9 cellular contexts compared by ENCODE assay signal in genomic region chr19:1849132-1849474, GRCh38. TPM values are rescaled to one million over a fixed set of nuclear protein-coding genes. Genes with fewer than 3 reads are reported as not detected.
DNase-seq lines count a peak whose midpoint lies in the region; ATAC-seq, FAIRE-seq and TF ChIP-seq lines count a peak whose summit lies in the region.
"Had no signal": no experiment of that assay in that cellular context is flagged by ENCODE, and none has a peak within 500 bp of the region (broad histone marks: within the 10 kb centered on the region; RNA-seq: fewer than 3 reads in every experiment).

No MANE protein-coding gene starts in this region.

- H3K9me3 Mint-ChIP-seq in activated T-helper 2 cell treated with anti-CD3 and anti-CD28 coated beads, Interferon-gamma antibody, Interleukin-2, Interleukin-4, amounts not matched to agents 10 μg/mL and 5 μg/mL and 100 μg/mL, durations not matched to agents 14 hours and 24 hours and 36 hours = no peaks in the 10 kb centered on the region

- TF ChIP-seq POLR2A in A549 (IDR thresholded peaks at IDR 0.05; ENCODE audit: low read length) (no peak), HCT116 (IDR thresholded peaks at IDR 0.05; ENCODE audit: borderline replicate concordance, extremely low read depth, insufficient read depth, insufficient read length) (no peak)

- peaks cover 10% of the 10 kb centered on the region; the same call in 1 of the 2 replicates for H4K20me1 ChIP-seq in HCT116 (ENCODE audit: insufficient read depth)

- H3K4me2 ChIP-seq in A549 = peak overlapping the region; percentile 43; the same call in 1 of the 3 replicates
- peak overlapping the region; percentile 94 for H3K4me2 ChIP-seq in HCT116 (ENCODE audit: low read length)

- H3K27me3 ChIP-seq in HCT116 (ENCODE audit: insufficient read depth, low read length) = no peaks in the 10 kb centered on the region
- no peaks in the 10 kb centered on the region for H3K27me3 ChIP-seq in lower lobe of right lung (ENCODE audit: low read depth)
- H3K27me3 ChIP-seq: ascending aorta had no signal

- H3K27ac ChIP-seq in A549 (0 out of 6 replicates have a peak overlapping the region, but pooled peaks of 1 of the 2 experiments have one; percentile 6), HCT116 (ENCODE audit: low read depth, low read length) (peak overlapping the region; percentile 99), lower lobe of right lung (peak overlapping the region; percentile 99)

- no peak for FAIRE-seq in A549 (lab: Jason Lieb, UNC)

- CTCF ChIA-PET in A549 (lab: Yijun Ruan, JAX) = interaction anchor here (0.6 to 7.4 kb wide), 6 partner anchors 9 to 574 kb away, joined by 3 to 60 read pairs (median 4); no protein-coding TSS in a partner anchor
- CTCF ChIA-PET in HCT116 (lab: Charles Lee) = interaction anchor here (0.5 to 1.5 kb wide), 5 partner anchors 9 to 49 kb away, joined by 3 to 10 read pairs (median 6); no protein-coding TSS in a partner anchor

- H3K4me3 ChIP-seq in A549 (no peak overlapping the region), HCT116 (replicated peaks in 1 of 2; ENCODE audit: low read depth in 1 of 2, low read length in 2 of 2) (peak overlapping the region; percentile 88 to 98; a peak in 3 of 4 replicates), lower lobe of right lung (no peak overlapping the region)

- H3K9me3 ChIP-seq in A549 = no peaks in the 10 kb centered on the region
- no peaks in the 10 kb centered on the region for H3K9me3 ChIP-seq in HCT116 (ENCODE audit: control insufficient read depth in 1 of 2, insufficient read depth in 1 of 2, low read depth in 1 of 2, low read length in 2 of 2)
- no peaks in the 10 kb centered on the region for H3K9me3 ChIP-seq in lower lobe of right lung
- H3K9me3 ChIP-seq: ascending aorta had no signal

- intact Hi-C loops in HCT116 (cut with micrococcal nuclease) = no loop called here
- intact Hi-C loops in activated T-helper 2 cell treated with anti-CD3 and anti-CD28 coated beads, Interferon-gamma antibody, Interleukin-2, Interleukin-4, amounts not matched to agents 10 μg/mL and 5 μg/mL and 100 μg/mL, durations not matched to agents 14 hours and 24 hours and 36 hours (cut with micrococcal nuclease) = no loop called here
- intact Hi-C loops in lower lobe of right lung (cut with DNase I) = no loop called here

- H3K36me3 ChIP-seq in HCT116 (ENCODE audit: control insufficient read depth in 1 of 2, insufficient read depth in 2 of 2, low read length in 2 of 2) = peaks cover 0 to 9% of the 10 kb centered on the region in 2 experiments; a peak in 1 of 4 replicates
- peaks cover 7% of the 10 kb centered on the region for H3K36me3 ChIP-seq in lower lobe of right lung

- BruUV-seq in HCT116 (replicated peaks; lab: Mats Ljungman, UMichigan) = no TSS peak

- no peaks in the 10 kb centered on the region for H3K9me2 ChIP-seq in HCT116 (ENCODE audit: insufficient read depth)

- H3K79me2 ChIP-seq in HCT116 (ENCODE audit: insufficient read depth, low read length) = peaks cover 71% of the 10 kb centered on the region

- no peak for TF ChIP-seq EP300 in A549 (IDR thresholded peaks at IDR 0.05)

- H3K4me3 Mint-ChIP-seq in activated T-helper 2 cell treated with anti-CD3 and anti-CD28 coated beads, Interferon-gamma antibody, Interleukin-2, Interleukin-4, amounts not matched to agents 10 μg/mL and 5 μg/mL and 100 μg/mL, durations not matched to agents 14 hours and 24 hours and 36 hours (ENCODE audit: low read depth) = peak overlapping the region; percentile 64

- TF ChIP-seq RAD21 in A549 (conservative IDR thresholded peaks at IDR 0.05 in 1 of 2, IDR thresholded peaks at IDR 0.05 in 1 of 2) (no peak), HCT116 (IDR thresholded peaks at IDR 0.05; ENCODE audit: low read depth) (no peak)

- H3K36me3 Mint-ChIP-seq in activated T-helper 2 cell treated with anti-CD3 and anti-CD28 coated beads, Interferon-gamma antibody, Interleukin-2, Interleukin-4, amounts not matched to agents 10 μg/mL and 5 μg/mL and 100 μg/mL, durations not matched to agents 14 hours and 24 hours and 36 hours (ENCODE audit: low read depth) = peaks cover 22% of the 10 kb centered on the region

- H3K9ac ChIP-seq in HCT116 (ENCODE audit: low read length) = peak overlapping the region; percentile 88

- H3K27ac Mint-ChIP-seq in activated T-helper 2 cell treated with anti-CD3 and anti-CD28 coated beads, Interferon-gamma antibody, Interleukin-2, Interleukin-4, amounts not matched to agents 10 μg/mL and 5 μg/mL and 100 μg/mL, durations not matched to agents 14 hours and 24 hours and 36 hours = peak overlapping the region; percentile 69

- no peak for DNase-seq in A549 (ENCODE audit: low read depth in 1 of 2, low spot score in 1 of 2)
- no peak for DNase-seq in HCT116 (ENCODE audit: low read depth, low spot score)
- no peak for DNase-seq in activated T-helper 2 cell treated with anti-CD3 and anti-CD28 coated beads, Interferon-gamma antibody, Interleukin-2, Interleukin-4, amounts not matched to agents 10 μg/mL and 5 μg/mL and 100 μg/mL, durations not matched to agents 14 hours and 24 hours and 36 hours (ENCODE audit: low spot score)
- DNase-seq in lower lobe of right lung = no peak
- DNase-seq in medulla oblongata (ENCODE audit: extremely low spot score) = no peak
- DNase-seq in activated T-cell treated with anti-CD3 and anti-CD28 coated beads, Interleukin-2, amount 50 U/mL, for 1 hour = no peak

- WGBS in A549 (ENCODE audit: missing lambda C conversion rate) = 43% methylated on average over 5 of the region's 5 CpGs

- no peak overlapping the region for H2AFZ ChIP-seq in HCT116 (ENCODE audit: low read depth, low read length, poor library complexity, severe bottlenecking)

- POLR2A ChIA-PET in A549 (lab: Yijun Ruan, JAX) (no interaction called here), HCT116 (lab: Charles Lee) (interaction anchor here (1.5 kb wide), 1 partner anchor 8 kb away, joined by 3 read pairs; no protein-coding TSS in a partner anchor)

- H3K4me1 ChIP-seq in A549 = peaks cover 32% of the 10 kb centered on the region
- peaks cover 38 to 51% of the 10 kb centered on the region in 2 experiments for H3K4me1 ChIP-seq in HCT116 (ENCODE audit: control insufficient read depth in 1 of 2, insufficient read depth in 2 of 2, low read length in 2 of 2)
- H3K4me1 ChIP-seq in lower lobe of right lung = peaks cover 57% of the 10 kb centered on the region

- peaks cover 35% of the 10 kb centered on the region for H3K4me1 Mint-ChIP-seq in activated T-helper 2 cell treated with anti-CD3 and anti-CD28 coated beads, Interferon-gamma antibody, Interleukin-2, Interleukin-4, amounts not matched to agents 10 μg/mL and 5 μg/mL and 100 μg/mL, durations not matched to agents 14 hours and 24 hours and 36 hours (ENCODE audit: low read depth)

- ATAC-seq in A549 = no peak
- no peak for ATAC-seq in HCT116
- ATAC-seq in lower lobe of right lung = no peak
- no peak for ATAC-seq in HG02588 (IDR thresholded peaks at IDR 0.05; ENCODE audit: unreplicated experiment)
- ATAC-seq in HG03108 (IDR thresholded peaks at IDR 0.05; ENCODE audit: unreplicated experiment) = no peak

- RAD21 ChIA-PET in HCT116 (lab: Charles Lee; ENCODE audit: low non-redundant PET in 1 of 2, low total read pairs in 2 of 2, uncharacterized antibody in 2 of 2, unreplicated experiment in 2 of 2) = no interaction called here

- no peaks in the 10 kb centered on the region for H3K27me3 Mint-ChIP-seq in activated T-helper 2 cell treated with anti-CD3 and anti-CD28 coated beads, Interferon-gamma antibody, Interleukin-2, Interleukin-4, amounts not matched to agents 10 μg/mL and 5 μg/mL and 100 μg/mL, durations not matched to agents 14 hours and 24 hours and 36 hours (ENCODE audit: low read depth)

- no peak for TF ChIP-seq CTCF in A549 (IDR thresholded peaks at IDR 0.05)
- TF ChIP-seq CTCF in HCT116 (IDR thresholded peaks at IDR 0.05 in 2 of 3, conservative IDR thresholded peaks at IDR 0.05 in 1 of 3; ENCODE audit: borderline replicate concordance in 1 of 3, insufficient read depth in 1 of 3, low read depth in 2 of 3, low read length in 2 of 3) = no peak
- no peak for TF ChIP-seq CTCF in lower lobe of right lung (IDR thresholded peaks at IDR 0.05)

RNA-seq across cellular contexts. Expression of gene REXO1, which starts 0.8 kb away (rescaled TPM):
- polyA plus RNA-seq in A549 (2011; rRNA removed) (5.6 and 7.3 TPM in 2 replicates), A549 (2017; fragmentation: RNase III; extraction: RNeasy Plus Mini Kit Qiagen cat#74134 plus additional on column Dnase treatment) (13.8 to 15.6 TPM (median 14.5 TPM) in 3 replicates)
- 25.2 and 29.8 TPM in 2 replicates for polyA plus RNA-seq in A549 (2012; cell fraction: cytosol; rRNA removed)
- polyA plus RNA-seq in A549 (2012; cell fraction: nucleus; rRNA removed) = 73.2 and 590 TPM in 2 replicates
- 5.5 and 18.1 TPM in 2 replicates for polyA minus RNA-seq in A549 (2011; rRNA and poly(A)+ RNA removed)
- total RNA-seq in HCT116 (2021; ENCODE audit: unreplicated experiment) (52.2 TPM), lower lobe of right lung (29.1 TPM)
- 37.4 and 54.0 TPM in 2 replicates for polyA plus RNA-seq in HCT116 (2012)
- 55.2 and 56.6 TPM in 2 replicates for total RNA-seq in activated T-helper 2 cell treated with anti-CD3 and anti-CD28 coated beads, Interferon-gamma antibody, Interleukin-2, Interleukin-4, amounts not matched to agents 10 μg/mL and 5 μg/mL and 100 μg/mL, durations not matched to agents 14 hours and 24 hours and 36 hours

RNA-seq across cellular contexts. Expression of gene KLF16, which starts 14.3 kb away (rescaled TPM):
- polyA plus RNA-seq in A549 (2011; rRNA removed) (4.1 and 5.8 TPM in 2 replicates), A549 (2017; fragmentation: RNase III; extraction: RNeasy Plus Mini Kit Qiagen cat#74134 plus additional on column Dnase treatment) (23.9 to 28.0 TPM (median 25.7 TPM) in 3 replicates)
- 22.9 and 43.9 TPM in 2 replicates for polyA plus RNA-seq in A549 (2012; cell fraction: cytosol; rRNA removed)
- 36.5 and 74.1 TPM in 2 replicates for polyA plus RNA-seq in A549 (2012; cell fraction: nucleus; rRNA removed)
- polyA minus RNA-seq in A549 (2011; rRNA and poly(A)+ RNA removed) = 2.7 and 4.3 TPM in 2 replicates
- total RNA-seq in HCT116 (2021; ENCODE audit: unreplicated experiment) (64.3 TPM), lower lobe of right lung (22.2 TPM)
- polyA plus RNA-seq in HCT116 (2012) = 29.9 and 33.0 TPM in 2 replicates
- total RNA-seq in activated T-helper 2 cell treated with anti-CD3 and anti-CD28 coated beads, Interferon-gamma antibody, Interleukin-2, Interleukin-4, amounts not matched to agents 10 μg/mL and 5 μg/mL and 100 μg/mL, durations not matched to agents 14 hours and 24 hours and 36 hours = 31.2 and 32.1 TPM in 2 replicates

RNA-seq across cellular contexts. Expression of gene ABHD17A, which starts 36.2 kb away (rescaled TPM):
- polyA plus RNA-seq in A549 (2011; rRNA removed) (12.8 and 14.8 TPM in 2 replicates), A549 (2017; fragmentation: RNase III; extraction: RNeasy Plus Mini Kit Qiagen cat#74134 plus additional on column Dnase treatment) (20.9 to 23.1 TPM (median 21.7 TPM) in 3 replicates)
- polyA plus RNA-seq in A549 (2012; cell fraction: cytosol; rRNA removed) = 38.5 and 63.7 TPM in 2 replicates
- polyA plus RNA-seq in A549 (2012; cell fraction: nucleus; rRNA removed) = 70.9 and 111 TPM in 2 replicates
- 4.3 and 5.5 TPM in 2 replicates for polyA minus RNA-seq in A549 (2011; rRNA and poly(A)+ RNA removed)
- total RNA-seq in HCT116 (2021; ENCODE audit: unreplicated experiment) (68.2 TPM), lower lobe of right lung (76.4 TPM)
- polyA plus RNA-seq in HCT116 (2012) = 39.6 and 42.3 TPM in 2 replicates
- 100 and 102 TPM in 2 replicates for total RNA-seq in activated T-helper 2 cell treated with anti-CD3 and anti-CD28 coated beads, Interferon-gamma antibody, Interleukin-2, Interleukin-4, amounts not matched to agents 10 μg/mL and 5 μg/mL and 100 μg/mL, durations not matched to agents 14 hours and 24 hours and 36 hours

RNA-seq across cellular contexts. Expression of gene ATP8B3, which starts 37.0 kb away (rescaled TPM):
- 2.7 and 4.7 TPM in 2 replicates for polyA plus RNA-seq in A549 (2011; rRNA removed)
- 4.8 and 6.9 TPM in 2 replicates for polyA plus RNA-seq in A549 (2012; cell fraction: cytosol; rRNA removed)
- polyA plus RNA-seq in A549 (2012; cell fraction: nucleus; rRNA removed) = 19.2 and 19.8 TPM in 2 replicates
- polyA plus RNA-seq in A549 (2017; fragmentation: RNase III; extraction: RNeasy Plus Mini Kit Qiagen cat#74134 plus additional on column Dnase treatment) = 3.2 to 4.2 TPM (median 3.9 TPM) in 3 replicates
- polyA minus RNA-seq in A549 (2011; rRNA and poly(A)+ RNA removed) = 4.5 and 6.4 TPM in 2 replicates
- total RNA-seq in HCT116 (2021; ENCODE audit: unreplicated experiment) = 17.0 TPM
- 15.6 and 16.5 TPM in 2 replicates for polyA plus RNA-seq in HCT116 (2012)
- 11.3 and 11.5 TPM in 2 replicates for total RNA-seq in activated T-helper 2 cell treated with anti-CD3 and anti-CD28 coated beads, Interferon-gamma antibody, Interleukin-2, Interleukin-4, amounts not matched to agents 10 μg/mL and 5 μg/mL and 100 μg/mL, durations not matched to agents 14 hours and 24 hours and 36 hours
- total RNA-seq in lower lobe of right lung = 2.1 TPM

RNA-seq across cellular contexts. Expression of gene ADAT3, which starts 56.1 kb away (rescaled TPM):
- polyA plus RNA-seq in A549 (2011; rRNA removed) = 0.65 and 0.66 TPM in 2 replicates
- polyA plus RNA-seq in A549 (2012; cell fraction: cytosol; rRNA removed) = 4.3 and 7.9 TPM in 2 replicates
- polyA plus RNA-seq in A549 (2012; cell fraction: nucleus; rRNA removed) = 9.1 and 18.1 TPM in 2 replicates
- 4.2 to 5.6 TPM (median 5.3 TPM) in 3 replicates for polyA plus RNA-seq in A549 (2017; fragmentation: RNase III; extraction: RNeasy Plus Mini Kit Qiagen cat#74134 plus additional on column Dnase treatment)
- polyA minus RNA-seq in A549 (2011; rRNA and poly(A)+ RNA removed) = 0.58 and 1.3 TPM in 2 replicates
- 15.9 TPM for total RNA-seq in HCT116 (2021; ENCODE audit: unreplicated experiment)
- 6.2 and 7.5 TPM in 2 replicates for polyA plus RNA-seq in HCT116 (2012)
- total RNA-seq in activated T-helper 2 cell treated with anti-CD3 and anti-CD28 coated beads, Interferon-gamma antibody, Interleukin-2, Interleukin-4, amounts not matched to agents 10 μg/mL and 5 μg/mL and 100 μg/mL, durations not matched to agents 14 hours and 24 hours and 36 hours = 9.1 and 9.9 TPM in 2 replicates
- 6.2 TPM for total RNA-seq in lower lobe of right lung

Comparison
In these comparisons a context has a peak if more than half of its experiments do, and no peak if none do; other contexts are left out.
1. H3K4me3 ChIP-seq: peak in HCT116 (2 of 2); none in A549 (single experiment) and lower lobe of right lung (single experiment).